In genomic region chr6:169186496-169187169, GRCh38 we compare ENCODE assay signal across 24 cellular contexts.
"Had no signal": no experiment of that assay in that cellular context is flagged by ENCODE, and none has a peak within 500 bp of the region (broad histone marks: within the 10 kb centered on the region; RNA-seq: fewer than 3 reads in every experiment).

No MANE protein-coding gene starts in this region.

- H3K4me3 ChIP-seq: K562, PC-9, SK-N-MC had no signal

- ATAC-seq: activated CD8-positive, alpha-beta memory T cell treated with anti-CD3 and anti-CD28 coated beads, Interleukin-2, amount 10 ng/mL, durations not matched to agents 7 days and 5 days; activated naive CD4-positive, alpha-beta T cell treated with anti-CD3 and anti-CD28 coated beads, Interleukin-2, amount 50 U/mL, for 72 hours; activated naive CD8-positive, alpha-beta T cell treated with anti-CD3 and anti-CD28 coated beads, Interleukin-2, amount 50 U/mL, for 24 hours; activated T-cell treated with anti-CD3 and anti-CD28 coated beads, Interleukin-2, amount 50 U/mL, for 4 hours; T-cell had no signal

- H3K27ac ChIP-seq: PC-9, SK-N-MC, VCaP had no signal

- H3K4me2 ChIP-seq: PC-9 had no signal

- H2AFZ ChIP-seq: PC-9 had no signal

- DNase-seq: activated CD4-positive, alpha-beta memory T cell treated with anti-CD3 and anti-CD28 coated beads, Interleukin-2, amount 10 ng/mL, durations not matched to agents 7 days and 5 days; activated CD4-positive, alpha-beta T cell treated with anti-CD3 and anti-CD28 coated beads, Interleukin-2, amount 10 ng/mL, durations not matched to agents 7 days and 5 days; activated CD4-positive, CD25-positive, alpha-beta regulatory T cell; activated CD8-positive, alpha-beta memory T cell treated with anti-CD3 and anti-CD28 coated beads, Interleukin-2, amount 10 ng/mL, durations not matched to agents 7 days and 5 days; activated effector memory CD4-positive, alpha-beta T cell treated with anti-CD3 and anti-CD28 coated beads, Interleukin-2, amount 50 U/mL, for 16 hours; activated naive CD4-positive, alpha-beta T cell treated with Interleukin-2 at 50 U/mL for 16 hours; activated naive CD8-positive, alpha-beta T cell treated with anti-CD3 and anti-CD28 coated beads, Interleukin-2, amount 50 U/mL, for 24 hours; activated T-cell treated with anti-CD3 and anti-CD28 coated beads, Interleukin-2, amount 50 U/mL, for 4 hours; amygdala; Karpas-422; MM.1S; NCI-H1105; NCI-H1436 treated with DMSO at 0.1 percent for 48 hours; NCI-H187; NCI-H2081; NCI-H510A treated with DMSO at 0.1 percent for 48 hours; NCI-H69; PC-9; SIG-M5; T-cell had no signal
